ENCODE assay signal across 8 cellular contexts in genomic region chr3:43327184-43327950, GRCh38. TPM values are rescaled to one million over a fixed set of nuclear protein-coding genes. Genes with fewer than 3 reads are reported as not detected.
A peak's percentile ranks its signal among the peaks of the same experiment; 100 is the strongest.
DNase-seq lines count a peak whose midpoint lies in the region; ATAC-seq and TF ChIP-seq lines count a peak whose summit lies in the region.

No MANE protein-coding gene starts in this region.

- DNase-seq in CD4-positive, CD25-positive, alpha-beta regulatory T cell, result no peak
- DNase-seq in natural killer cell treated with Interleukin-12 subunit alpha and Interleukin-12 subunit beta and Interleukin-15 and Interleukin-18, amount 100 ng/mL, for 72 hours (ENCODE audit: low spot score), result no peak
- DNase-seq in WTC11 (ENCODE audit: low spot score) (no peak), NCI-H82 (lab: John Stamatoyannopoulos, UW) (no peak), SHP77 (lab: John Stamatoyannopoulos, UW) (no peak)

- peaks cover 55% of the 10 kb centered on the region for H3K4me1 ChIP-seq in CD4-positive, CD25-positive, alpha-beta regulatory T cell (ENCODE audit: control insufficient read depth, insufficient read depth, low read length, poor library complexity, severe bottlenecking)

- H3K9me3 ChIP-seq in CD4-positive, CD25-positive, alpha-beta regulatory T cell (ENCODE audit: control insufficient read depth in 2 of 2, low read length in 2 of 2), result no peaks in the 10 kb centered on the region

- peak overlapping the region; percentile 70 to 87 (median 86) for H3K27ac Mint-ChIP-seq in CD4-positive, CD25-positive, alpha-beta regulatory T cell
- H3K27ac Mint-ChIP-seq in IgD-negative memory B cell (peak overlapping the region in 2 of 3 donors; percentile 8 to 66), WTC11 (no peak overlapping the region)
- peak overlapping the region; percentile 85 for H3K27ac Mint-ChIP-seq in dendritic cell treated with granulocyte-macrophage colony-stimulating factor and Interleukin-4, amounts not matched to agents 40 ng/mL and 50 ng/mL, for 4 days
- H3K27ac Mint-ChIP-seq in natural killer cell treated with Interleukin-12 subunit alpha and Interleukin-12 subunit beta and Interleukin-15 and Interleukin-18, amount 100 ng/mL, for 72 hours, result peak overlapping the region; percentile 76 to 85

- peaks cover 16% of the 10 kb centered on the region for H3K36me3 Mint-ChIP-seq in CD4-positive, CD25-positive, alpha-beta regulatory T cell
- H3K36me3 Mint-ChIP-seq in IgD-negative memory B cell (peaks cover 3% of the 10 kb centered on the region), WTC11 (peaks cover 4% of the 10 kb centered on the region; the same call in 1 of the 2 replicates)
- H3K36me3 Mint-ChIP-seq in dendritic cell treated with granulocyte-macrophage colony-stimulating factor and Interleukin-4, amounts not matched to agents 40 ng/mL and 50 ng/mL, for 4 days (ENCODE audit: low read depth), result peaks cover 21% of the 10 kb centered on the region
- H3K36me3 Mint-ChIP-seq in natural killer cell treated with Interleukin-12 subunit alpha and Interleukin-12 subunit beta and Interleukin-15 and Interleukin-18, amount 100 ng/mL, for 72 hours, result no peaks in the 10 kb centered on the region

- no peak for ATAC-seq in CD4-positive, CD25-positive, alpha-beta regulatory T cell (ENCODE audit: low read depth in 2 of 2)
- peak; percentile 46 to 60 for ATAC-seq in natural killer cell treated with Interleukin-12 subunit alpha and Interleukin-12 subunit beta and Interleukin-15 and Interleukin-18, amount 100 ng/mL, for 72 hours
- no peak for ATAC-seq in GM18517 (IDR thresholded peaks at IDR 0.05; ENCODE audit: unreplicated experiment)
- no peak for ATAC-seq in WTC11

- H3K27me3 Mint-ChIP-seq in CD4-positive, CD25-positive, alpha-beta regulatory T cell, result no peaks in the 10 kb centered on the region
- H3K27me3 Mint-ChIP-seq in IgD-negative memory B cell (no peaks in the 10 kb centered on the region), WTC11 (ENCODE audit: low read depth) (no peaks in the 10 kb centered on the region)
- H3K27me3 Mint-ChIP-seq in dendritic cell treated with granulocyte-macrophage colony-stimulating factor and Interleukin-4, amounts not matched to agents 40 ng/mL and 50 ng/mL, for 4 days, result no peaks in the 10 kb centered on the region
- H3K27me3 Mint-ChIP-seq in natural killer cell treated with Interleukin-12 subunit alpha and Interleukin-12 subunit beta and Interleukin-15 and Interleukin-18, amount 100 ng/mL, for 72 hours, result no peaks in the 10 kb centered on the region

- no peaks in the 10 kb centered on the region for H3K27me3 ChIP-seq in CD4-positive, CD25-positive, alpha-beta regulatory T cell (ENCODE audit: control insufficient read depth, insufficient read depth, low read length)

- peak overlapping the region in 3 of 4 donors; percentile 55 to 61 (median 59) for H3K4me3 Mint-ChIP-seq in CD4-positive, CD25-positive, alpha-beta regulatory T cell
- H3K4me3 Mint-ChIP-seq in IgD-negative memory B cell (peak overlapping the region in 1 of 4 donors; percentile 56), WTC11 (no peak overlapping the region)
- no peak overlapping the region for H3K4me3 Mint-ChIP-seq in dendritic cell treated with granulocyte-macrophage colony-stimulating factor and Interleukin-4, amounts not matched to agents 40 ng/mL and 50 ng/mL, for 4 days
- peak overlapping the region; percentile 55 for H3K4me3 Mint-ChIP-seq in natural killer cell treated with Interleukin-12 subunit alpha and Interleukin-12 subunit beta and Interleukin-15 and Interleukin-18, amount 100 ng/mL, for 72 hours

- peaks cover 60 to 91% (median 67%) of the 10 kb centered on the region in 4 donors for H3K4me1 Mint-ChIP-seq in CD4-positive, CD25-positive, alpha-beta regulatory T cell
- H3K4me1 Mint-ChIP-seq in IgD-negative memory B cell, result peaks cover 31 to 44% (median 37%) of the 10 kb centered on the region in 3 donors
- H3K4me1 Mint-ChIP-seq in dendritic cell treated with granulocyte-macrophage colony-stimulating factor and Interleukin-4, amounts not matched to agents 40 ng/mL and 50 ng/mL, for 4 days (ENCODE audit: low read depth), result peaks cover 55% of the 10 kb centered on the region
- H3K4me1 Mint-ChIP-seq in natural killer cell treated with Interleukin-12 subunit alpha and Interleukin-12 subunit beta and Interleukin-15 and Interleukin-18, amount 100 ng/mL, for 72 hours (ENCODE audit: low read depth in 2 of 2), result peaks cover 44 to 63% of the 10 kb centered on the region in 2 donors
- no peaks in the 10 kb centered on the region; the same call in 1 of the 2 replicates for H3K4me1 Mint-ChIP-seq in WTC11

- CTCF ChIA-PET in WTC11 (lab: Charles Lee), result interaction anchor here (0.6 to 0.8 kb wide), 2 partner anchors 162 to 339 kb away, joined by 3 read pairs; no protein-coding TSS in a partner anchor

- H3K36me3 ChIP-seq in CD4-positive, CD25-positive, alpha-beta regulatory T cell (ENCODE audit: control insufficient read depth, insufficient read depth, low read length), result peaks cover 13% of the 10 kb centered on the region

- peaks cover 0 to 1% (median 0%) of the 10 kb centered on the region in 7 donors for H3K9me3 Mint-ChIP-seq in CD4-positive, CD25-positive, alpha-beta regulatory T cell
- H3K9me3 Mint-ChIP-seq in IgD-negative memory B cell (peaks cover 0 to 2% (median 0%) of the 10 kb centered on the region in 3 donors), WTC11 (peaks cover 9% of the 10 kb centered on the region)
- H3K9me3 Mint-ChIP-seq in dendritic cell treated with granulocyte-macrophage colony-stimulating factor and Interleukin-4, amounts not matched to agents 40 ng/mL and 50 ng/mL, for 4 days, result no peaks in the 10 kb centered on the region
- H3K9me3 Mint-ChIP-seq in natural killer cell treated with Interleukin-12 subunit alpha and Interleukin-12 subunit beta and Interleukin-15 and Interleukin-18, amount 100 ng/mL, for 72 hours, result no peaks in the 10 kb centered on the region

- intact Hi-C loops in dendritic cell treated with granulocyte-macrophage colony-stimulating factor and Interleukin-4, amounts not matched to agents 40 ng/mL and 50 ng/mL, for 4 days (cut with micrococcal nuclease), result loop anchor here (5.0 kb wide), 1 partner anchor 35 kb away; no protein-coding TSS in a partner anchor

- H3K4me3 ChIP-seq in CD4-positive, CD25-positive, alpha-beta regulatory T cell (ENCODE audit: low read depth, low read length), result peak overlapping the region; percentile 46

- no peak for TF ChIP-seq CTCF in WTC11 (IDR thresholded peaks at IDR 0.05)

- POLR2A ChIA-PET in WTC11 (lab: Charles Lee), result no interaction called here

- H3K27ac ChIP-seq in CD4-positive, CD25-positive, alpha-beta regulatory T cell (ENCODE audit: insufficient read depth, low read length, poor library complexity, severe bottlenecking), result peak overlapping the region; percentile 38

TF ChIP-seq in WTC11, 78 proteins besides CTCF, POLR2A, EP300 and RAD21 (continues in another document):
- TF ChIP-seq ETV6 (CRISPR knock-in tag; IDR thresholded peaks at IDR 0.05) (no peak), ATF2 (CRISPR knock-in tag; IDR thresholded peaks at IDR 0.05; ENCODE audit: borderline replicate concordance, low read depth) (no peak), AR (CRISPR knock-in tag; IDR thresholded peaks at IDR 0.05) (no peak), E2F5 (CRISPR knock-in tag; IDR thresholded peaks at IDR 0.05) (no peak), CREB1 (CRISPR knock-in tag; IDR thresholded peaks at IDR 0.05) (no peak), RORB (CRISPR knock-in tag; IDR thresholded peaks at IDR 0.05) (no peak)

RNA-seq across cellular contexts. Expression of gene SNRK, which starts 41.0 kb away (rescaled TPM):
- total RNA-seq in CD4-positive, CD25-positive, alpha-beta regulatory T cell, result 158 TPM
- polyA plus RNA-seq in CD4-positive, CD25-positive, alpha-beta regulatory T cell, result 10 to 100 TPM; 40.7 to 56.9 (median 48.1) TPM
- 24.8 TPM for polyA plus RNA-seq in IgD-negative memory B cell
- 10 to 100 TPM; 41.9 to 45.4 TPM for total RNA-seq in natural killer cell treated with Interleukin-12 subunit alpha and Interleukin-12 subunit beta and Interleukin-15 and Interleukin-18, amount 100 ng/mL, for 72 hours
- total RNA-seq in WTC11 (2021), result 10.3 to 11.8 TPM (median 10.5 TPM) in 3 replicates

Comparison
In these comparisons a context has a peak if more than half of its experiments do, and no peak if none do; other contexts are left out.
1. ATAC-seq: peak in natural killer cell treated with Interleukin-12 subunit alpha and Interleukin-12 subunit beta and Interleukin-15 and Interleukin-18, amount 100 ng/mL, for 72 hours (2 of 2); none in CD4-positive, CD25-positive, alpha-beta regulatory T cell (0 of 2), GM18517 (single experiment) and WTC11 (single experiment).
2. H3K4me3 Mint-ChIP-seq: peak in CD4-positive, CD25-positive, alpha-beta regulatory T cell (3 of 4) and natural killer cell treated with Interleukin-12 subunit alpha and Interleukin-12 subunit beta and Interleukin-15 and Interleukin-18, amount 100 ng/mL, for 72 hours (single experiment); none in dendritic cell treated with granulocyte-macrophage colony-stimulating factor and Interleukin-4, amounts not matched to agents 40 ng/mL and 50 ng/mL, for 4 days (single experiment) and WTC11 (single experiment).